Comparison of ENCODE assay signal across 24 cellular contexts in genomic region chr11:108807262-108807661, GRCh38.
"Had no signal": no experiment of that assay in that cellular context is flagged by ENCODE, and none has a peak within 500 bp of the region (broad histone marks: within the 10 kb centered on the region; RNA-seq: fewer than 3 reads in every experiment).

No MANE protein-coding gene starts in this region.

- H3K4me3 Mint-ChIP-seq: immature natural killer cell, mesothelial cell of epicardium, naive B cell, natural killer cell, nephron progenitor cell, neural progenitor cell had no signal

- H3K27ac Mint-ChIP-seq: immature natural killer cell, mesothelial cell of epicardium, naive B cell, natural killer cell, nephron progenitor cell, neural progenitor cell had no signal

- ATAC-seq: natural killer cell, right cardiac atrium, sciatic nerve, upper lobe of right lung had no signal

- H3K36me3 Mint-ChIP-seq: natural killer cell, neural progenitor cell had no signal

- DNase-seq: hypothalamus; immature natural killer cell; kidney; left ventricle myocardium inferior; mesendoderm; naive B cell; natural killer cell; nephron progenitor cell; occipital lobe; retina; right cardiac atrium; stimulated activated CD4-positive, alpha-beta T cell treated with anti-CD3 and anti-CD28 coated beads, Interleukin-12 subunit alpha, Interleukin-12 subunit beta, amount 100 ng/mL, for 4 hours; stimulated activated CD4-positive, alpha-beta T cell treated with anti-CD3 and anti-CD28 coated beads, Interleukin-15, amount 100 ng/mL, for 24 hours; stimulated activated CD4-positive, alpha-beta T cell treated with anti-CD3 and anti-CD28 coated beads, Interleukin-2, amount 100 ng/mL, for 24 hours; stimulated activated CD4-positive, alpha-beta T cell treated with anti-CD3 and anti-CD28 coated beads, Interleukin-4, amount 100 ng/mL, for 1 hour; stimulated activated naive CD4-positive, alpha-beta T cell treated with Interleukin-2 at 50 U/mL for 16 hours; tibial artery; trophoblast cell; upper lobe of right lung had no signal

- H3K27me3 Mint-ChIP-seq: naive B cell had no signal

- H3K4me1 Mint-ChIP-seq: mesothelial cell of epicardium, nephron progenitor cell, neural progenitor cell had no signal

- FAIRE-seq: islet of Langerhans, kidney, urothelium cell line had no signal

- H3K9me3 Mint-ChIP-seq: immature natural killer cell, natural killer cell, nephron progenitor cell, neural progenitor cell had no signal
